28 cellular contexts compared by ENCODE assay signal in genomic region chr7:124432009-124432578, GRCh38.
"Had no signal": no experiment of that assay in that cellular context is flagged by ENCODE, and none has a peak within 500 bp of the region (broad histone marks: within the 10 kb centered on the region; RNA-seq: fewer than 3 reads in every experiment).

No MANE protein-coding gene starts in this region.

- H3K4me2 ChIP-seq: neural progenitor cell, smooth muscle cell had no signal

- H3K4me1 ChIP-seq: neural progenitor cell, parathyroid adenoma, psoas muscle, spleen, suprapubic skin, testis, tibial artery, transverse colon, upper lobe of right lung, uterus had no signal

- H3K9ac ChIP-seq: neural progenitor cell, parathyroid adenoma had no signal

- ATAC-seq: natural killer cell; psoas muscle; right cardiac atrium; sciatic nerve; stimulated activated memory B cell treated with anti-CD40 and anti-IgM and Interleukin-4, amounts not matched to agents 10 μg/mL and 1 μg/mL and 100 μg/mL, for 72 hours; stimulated activated naive CD8-positive, alpha-beta T cell treated with anti-CD3 and anti-CD28 coated beads, Interleukin-15, amount 100 ng/mL, for 72 hours; stimulated activated naive CD8-positive, alpha-beta T cell treated with anti-CD3 and anti-CD28 coated beads, Interleukin-15, Interleukin-2, amounts not matched to agents 100 U/mL and 50 U/mL, for 24 hours; upper lobe of right lung had no signal

- H3K27me3 ChIP-seq: neural progenitor cell, ovary, spleen, suprapubic skin, testis, tibial artery, transverse colon, upper lobe of right lung, uterus had no signal

- H2AFZ ChIP-seq: neural progenitor cell, parathyroid adenoma had no signal

- H3K9me3 ChIP-seq: ovary, psoas muscle, spleen, suprapubic skin, testis, tibial artery, transverse colon, upper lobe of right lung, uterus had no signal

- H3K79me2 ChIP-seq: parathyroid adenoma had no signal

- DNase-seq: natural killer cell; occipital lobe; ovary; posterior cingulate gyrus; psoas muscle; right cardiac atrium; spleen; stimulated activated CD4-positive, alpha-beta T cell treated with anti-CD3 and anti-CD28 coated beads, Interleukin-12 subunit alpha, Interleukin-12 subunit beta, amount 100 ng/mL, for 4 hours; stimulated activated CD4-positive, alpha-beta T cell treated with anti-CD3 and anti-CD28 coated beads, Interleukin-1b, Interleukin-23, amount 100 ng/mL, for 48 hours; stimulated activated CD4-positive, alpha-beta T cell treated with anti-CD3 and anti-CD28 coated beads, Interleukin-4, amount 100 ng/mL, for 1 hour; stimulated activated CD4-positive, alpha-beta T cell treated with anti-CD3 and anti-CD28 coated beads, Interleukin-4, amount 100 ng/mL, for 4 hours; stimulated activated CD8-positive, alpha-beta memory T cell treated with anti-CD3 and anti-CD28 coated beads, Interleukin-4, amount 100 ng/mL, for 48 hours; stimulated activated naive CD4-positive, alpha-beta T cell; stimulated activated naive CD8-positive, alpha-beta T cell treated with anti-CD3 and anti-CD28 coated beads, Interleukin-15, amount 100 ng/mL, for 72 hours; stimulated activated naive CD8-positive, alpha-beta T cell treated with anti-CD3 and anti-CD28 coated beads, Interleukin-15, Interleukin-2, amounts not matched to agents 100 U/mL and 50 U/mL, for 24 hours; substantia nigra; testis; tibial artery; transverse colon; upper lobe of right lung; uterus had no signal

- H3K27ac ChIP-seq: neural progenitor cell, ovary, parathyroid adenoma, psoas muscle, skin epidermis, spleen, suprapubic skin, testis, tibial artery, transverse colon, upper lobe of right lung, uterus had no signal

- H3K36me3 ChIP-seq: neural progenitor cell, ovary, spleen, suprapubic skin, tibial artery, transverse colon, upper lobe of right lung, uterus had no signal

- H3K4me3 ChIP-seq: neural progenitor cell, ovary, psoas muscle, skin epidermis, smooth muscle cell, spleen, suprapubic skin, testis, tibial artery, transverse colon, upper lobe of right lung, uterus had no signal
